Comparison of ENCODE assay signal across 8 cellular contexts in genomic region chr2:73779472-73780241, GRCh38. TPM values are rescaled to one million over a fixed set of nuclear protein-coding genes. Genes with fewer than 3 reads are reported as not detected.
DNase-seq lines count a peak whose midpoint lies in the region; ATAC-seq and TF ChIP-seq lines count a peak whose summit lies in the region.

TSS of gene DUSP11 (minus strand) at chr2:73780103. CDS start at chr2:73779974, 129 bp downstream.

- peak within 1 kb of the TSS; percentile 92 to 94 (median 92) for H3K27ac ChIP-seq in upper lobe of left lung

- TF ChIP-seq EP300 in upper lobe of left lung (IDR thresholded peaks at IDR 0.05): no peak

- peaks cover 5 to 26% (median 10%) of the 10 kb centered on the region in 4 donors for H3K36me3 ChIP-seq in upper lobe of left lung

- DNase-seq in GM12865 (ENCODE audit: low read depth) (peak; percentile 97), NCI-H128 (lab: John Stamatoyannopoulos, UW; ENCODE audit: unreplicated experiment) (peak; percentile 96), SW 1271 (lab: John Stamatoyannopoulos, UW) (peak; percentile 80 to 86), cardiac septum (ENCODE audit: low spot score) (peak; percentile 97), pons (ENCODE audit: low spot score) (peak; percentile 98), upper lobe of left lung (peak; percentile 96 to 98)
- DNase-seq in activated naive CD8-positive, alpha-beta T cell treated with anti-CD3 and anti-CD28 coated beads, Interleukin-2, amount 50 U/mL, for 24 hours: peak; percentile 98

- H3K9me3 Mint-ChIP-seq in activated naive CD8-positive, alpha-beta T cell treated with anti-CD3 and anti-CD28 coated beads, Interleukin-2, amount 50 U/mL, for 24 hours: no peaks in the 10 kb centered on the region

- peak within 1 kb of the TSS; percentile 100 for H3K4me3 Mint-ChIP-seq in activated naive CD8-positive, alpha-beta T cell treated with anti-CD3 and anti-CD28 coated beads, Interleukin-2, amount 50 U/mL, for 24 hours

- peaks cover 23% of the 10 kb centered on the region for H3K36me3 Mint-ChIP-seq in activated naive CD8-positive, alpha-beta T cell treated with anti-CD3 and anti-CD28 coated beads, Interleukin-2, amount 50 U/mL, for 24 hours (ENCODE audit: low read depth)

- TF ChIP-seq POLR2A in upper lobe of left lung (IDR thresholded peaks at IDR 0.05): peak in 3 of 4 donors; percentile 73 to 90 (median 76)

- H3K4me3 ChIP-seq in GM12865 (ENCODE audit: low read depth, low read length) (peak within 1 kb of the TSS; percentile 62), upper lobe of left lung (peak within 1 kb of the TSS; percentile 60 to 87 (median 71))

- peak; percentile 91 for TF ChIP-seq CTCF in GM12865 (IDR thresholded peaks at IDR 0.05; ENCODE audit: insufficient read depth, low read depth, low read length, missing control alignments)
- peak; percentile 88 to 96 (median 92) for TF ChIP-seq CTCF in upper lobe of left lung (IDR thresholded peaks at IDR 0.05)

- peaks cover 27% of the 10 kb centered on the region for H3K4me1 Mint-ChIP-seq in activated naive CD8-positive, alpha-beta T cell treated with anti-CD3 and anti-CD28 coated beads, Interleukin-2, amount 50 U/mL, for 24 hours

- peak within 1 kb of the TSS; percentile 97 for H3K27ac Mint-ChIP-seq in activated naive CD8-positive, alpha-beta T cell treated with anti-CD3 and anti-CD28 coated beads, Interleukin-2, amount 50 U/mL, for 24 hours

- H3K9me3 ChIP-seq in upper lobe of left lung: no peaks in the 10 kb centered on the region

- H3K27me3 Mint-ChIP-seq in activated naive CD8-positive, alpha-beta T cell treated with anti-CD3 and anti-CD28 coated beads, Interleukin-2, amount 50 U/mL, for 24 hours: peaks cover 2% of the 10 kb centered on the region

- peaks cover 13 to 23% (median 16%) of the 10 kb centered on the region in 4 donors for H3K4me1 ChIP-seq in upper lobe of left lung

- intact Hi-C loops in cardiac septum (cut with DNase I): loop anchor here (10.0 kb wide), 1 partner anchor 95 kb away; no protein-coding TSS in a partner anchor

- 1 to 2% methylated on average over 23 to 41 of the region's 41 CpGs for WGBS in upper lobe of left lung, 2 donors

- no peaks in the 10 kb centered on the region for H3K27me3 ChIP-seq in upper lobe of left lung

- ATAC-seq in HG02678 (IDR thresholded peaks at IDR 0.05; ENCODE audit: unreplicated experiment) (peak; percentile 99), upper lobe of left lung (ENCODE audit: low FRiP score in 2 of 2) (peak; percentile 100)
- ATAC-seq in activated naive CD8-positive, alpha-beta T cell treated with anti-CD3 and anti-CD28 coated beads, Interleukin-2, amount 50 U/mL, for 24 hours: peak; percentile 100

RNA-seq across cellular contexts. Expression of gene DUSP11, which starts in this region (rescaled TPM):
- total RNA-seq in cardiac septum (10.9 TPM), upper lobe of left lung (10 to 100 TPM; 14.2 to 40.9 (median 19.7) TPM)

Comparison
In these comparisons a context has a peak if more than half of its experiments do, and no peak if none do; other contexts are left out.
1. Peak in every context shown above with its lines: DNase-seq, ATAC-seq, H3K4me3 ChIP-seq and H3K27ac ChIP-seq.